ENCODE assay signal across 14 cellular contexts in the genomic region with DNA sequence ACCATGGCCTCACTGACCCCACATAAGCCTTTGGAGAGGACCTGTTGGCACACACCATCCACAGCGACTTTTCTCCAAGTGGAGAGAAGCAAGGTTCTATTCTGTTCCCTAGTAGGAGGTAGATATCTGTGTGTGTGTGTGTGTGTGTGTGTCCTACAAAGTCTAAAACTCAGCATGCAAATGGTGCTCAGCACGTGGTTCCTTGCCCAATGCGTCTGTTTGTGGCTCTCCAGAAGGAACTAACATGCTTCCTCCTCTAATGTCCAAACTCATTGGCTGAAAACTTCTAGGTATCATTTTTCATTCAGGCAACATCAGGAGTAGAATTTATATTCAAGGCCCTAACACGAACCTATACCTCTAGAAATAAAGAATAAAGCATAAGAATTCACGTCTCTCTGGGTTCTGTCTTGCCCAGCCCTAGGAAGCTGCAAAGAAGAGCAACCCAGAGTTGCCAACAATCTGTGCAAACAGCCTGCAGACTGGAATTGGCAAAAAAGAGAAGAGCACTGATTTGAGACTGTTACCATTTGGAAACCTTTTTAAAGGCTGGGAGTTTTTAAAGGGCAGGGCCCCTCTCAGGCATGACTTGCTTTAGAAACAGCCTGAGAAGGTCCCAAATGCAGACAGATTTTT. TPM values are rescaled to one million over a fixed set of nuclear protein-coding genes. Genes with fewer than 3 reads are reported as not detected.
DNase-seq lines count a peak whose midpoint lies in the region; ATAC-seq and TF ChIP-seq lines count a peak whose summit lies in the region.
"Had no signal": no experiment of that assay in that cellular context is flagged by ENCODE, and none has a peak within 500 bp of the region (broad histone marks: within the 10 kb centered on the region; RNA-seq: fewer than 3 reads in every experiment).

No MANE protein-coding gene starts in this region.

- TF ChIP-seq CTCF in RWPE1 (conservative IDR thresholded peaks at IDR 0.05; ENCODE audit: low read depth) (no peak), right atrium auricular region (IDR thresholded peaks at IDR 0.05) (no peak), lower leg skin (IDR thresholded peaks at IDR 0.05) (no peak)

- CTCF ChIA-PET in RWPE1 (lab: Yijun Ruan, JAX), result no interaction called here

- no peak overlapping the region for H3K4me3 Mint-ChIP-seq in activated CD4-positive, alpha-beta T cell treated with anti-CD3 and anti-CD28 coated beads, Interleukin-2, amount 10 ng/mL, durations not matched to agents 24 days and 14 days
- peak overlapping the region; percentile 32 for H3K4me3 Mint-ChIP-seq in stimulated activated memory B cell treated with anti-CD40 and anti-IgM and Interleukin-4, amounts not matched to agents 10 μg/mL and 1 μg/mL and 100 μg/mL, for 72 hours

- 42 to 47% methylated on average over 5 of the region's 5 CpGs for WGBS in lower leg skin, 2 donors

- H3K36me3 ChIP-seq in right atrium auricular region, result peaks cover 40% of the 10 kb centered on the region

- no peaks in the 10 kb centered on the region for H3K9me3 Mint-ChIP-seq in activated CD4-positive, alpha-beta T cell treated with anti-CD3 and anti-CD28 coated beads, Interleukin-2, amount 10 ng/mL, durations not matched to agents 24 days and 14 days
- no peaks in the 10 kb centered on the region for H3K9me3 Mint-ChIP-seq in stimulated activated memory B cell treated with anti-CD40 and anti-IgM and Interleukin-4, amounts not matched to agents 10 μg/mL and 1 μg/mL and 100 μg/mL, for 72 hours

- no peaks in the 10 kb centered on the region for H3K27me3 Mint-ChIP-seq in activated CD4-positive, alpha-beta T cell treated with anti-CD3 and anti-CD28 coated beads, Interleukin-2, amount 10 ng/mL, durations not matched to agents 24 days and 14 days
- H3K27me3 Mint-ChIP-seq in stimulated activated memory B cell treated with anti-CD40 and anti-IgM and Interleukin-4, amounts not matched to agents 10 μg/mL and 1 μg/mL and 100 μg/mL, for 72 hours, result no peaks in the 10 kb centered on the region

- H3K27me3 ChIP-seq in right atrium auricular region, result no peaks in the 10 kb centered on the region
- H3K27me3 ChIP-seq: tibial nerve had no signal

- H3K4me1 ChIP-seq in right atrium auricular region, result peaks cover 0 to 91% of the 10 kb centered on the region in 2 donors

- peak overlapping the region; percentile 51 for H3K27ac Mint-ChIP-seq in activated CD4-positive, alpha-beta T cell treated with anti-CD3 and anti-CD28 coated beads, Interleukin-2, amount 10 ng/mL, durations not matched to agents 24 days and 14 days
- H3K27ac Mint-ChIP-seq in stimulated activated memory B cell treated with anti-CD40 and anti-IgM and Interleukin-4, amounts not matched to agents 10 μg/mL and 1 μg/mL and 100 μg/mL, for 72 hours, result peak overlapping the region; percentile 75

- intact Hi-C loops in activated CD4-positive, alpha-beta T cell treated with anti-CD3 and anti-CD28 coated beads, Interleukin-2, amount 10 ng/mL, durations not matched to agents 24 days and 14 days (cut with micrococcal nuclease), result no loop called here
- intact Hi-C loops in lower leg skin (cut with DNase I; ENCODE audit: low total_unique reads), result no loop called here
- intact Hi-C loops in posterior vena cava (cut with DNase I), result no loop called here

- POLR2A ChIA-PET in RWPE1 (lab: Yijun Ruan, JAX; ENCODE audit: low non-redundant PET), result no interaction called here

- no peaks in the 10 kb centered on the region for H3K9me3 ChIP-seq in right atrium auricular region
- H3K9me3 ChIP-seq: tibial nerve had no signal

- DNase-seq in activated CD4-positive, alpha-beta T cell treated with anti-CD3 and anti-CD28 coated beads, Interleukin-2, amount 10 ng/mL, durations not matched to agents 24 days and 14 days, result no peak
- no peak for DNase-seq in activated CD4-positive, alpha-beta T cell treated with anti-CD3 and anti-CD28 coated beads, Interleukin-2, amount 50 U/mL, for 4 hours
- no peak for DNase-seq in RWPE1 (ENCODE audit: low spot score)
- no peak for DNase-seq in right atrium auricular region (ENCODE audit: low spot score)
- no peak for DNase-seq in lower leg skin (ENCODE audit: low spot score in 2 of 2)
- DNase-seq in posterior vena cava (ENCODE audit: low spot score), result no peak
- DNase-seq: activated CD4-positive, alpha-beta T cell treated with anti-CD3 and anti-CD28 coated beads, Interleukin-2, amount 50 U/mL, for 1 hour; NCI-H526 treated with DMSO at 0.1 percent for 48 hours had no signal

- peaks cover 61% of the 10 kb centered on the region for H3K36me3 Mint-ChIP-seq in activated CD4-positive, alpha-beta T cell treated with anti-CD3 and anti-CD28 coated beads, Interleukin-2, amount 10 ng/mL, durations not matched to agents 24 days and 14 days (ENCODE audit: low read depth)
- H3K36me3 Mint-ChIP-seq in stimulated activated memory B cell treated with anti-CD40 and anti-IgM and Interleukin-4, amounts not matched to agents 10 μg/mL and 1 μg/mL and 100 μg/mL, for 72 hours, result peaks cover 74% of the 10 kb centered on the region

- H3K27ac ChIP-seq in RWPE1 (peak overlapping the region; percentile 93), right atrium auricular region (peak overlapping the region; percentile 90 to 93)

- H3K4me3 ChIP-seq in right atrium auricular region, result no peak overlapping the region
- no peak overlapping the region for H3K4me3 ChIP-seq in lower leg skin (ENCODE audit: low read depth, poor library complexity, severe bottlenecking)
- H3K4me3 ChIP-seq: smooth muscle cell, tibial nerve had no signal

- ATAC-seq in stimulated activated memory B cell treated with anti-CD40 and anti-IgM and Interleukin-4, amounts not matched to agents 10 μg/mL and 1 μg/mL and 100 μg/mL, for 72 hours, result no peak
- no peak for ATAC-seq in GM21390 (IDR thresholded peaks at IDR 0.05; ENCODE audit: unreplicated experiment)
- ATAC-seq: HCT116 had no signal

- TF ChIP-seq POLR2A in lower leg skin (IDR thresholded peaks at IDR 0.05), result no peak

- peaks cover 43% of the 10 kb centered on the region for H3K4me1 Mint-ChIP-seq in activated CD4-positive, alpha-beta T cell treated with anti-CD3 and anti-CD28 coated beads, Interleukin-2, amount 10 ng/mL, durations not matched to agents 24 days and 14 days
- peaks cover 75% of the 10 kb centered on the region for H3K4me1 Mint-ChIP-seq in stimulated activated memory B cell treated with anti-CD40 and anti-IgM and Interleukin-4, amounts not matched to agents 10 μg/mL and 1 μg/mL and 100 μg/mL, for 72 hours

RNA-seq across cellular contexts. Expression of a gene that starts 25.5 kb away (rescaled TPM):
- total RNA-seq in activated CD4-positive, alpha-beta T cell treated with anti-CD3 and anti-CD28 coated beads, Interleukin-2, amount 10 ng/mL, durations not matched to agents 24 days and 14 days, result 57.4 and 61.0 TPM in 2 replicates
- total RNA-seq in right atrium auricular region (10 to 100 TPM in 1 of 2 donors, 1 to 10 TPM in 1; 8.2 to 10.6 TPM), lower leg skin (10 to 100 TPM in 3 of 4 donors, 1 to 10 TPM in 1; 8.1 to 13.0 (median 11.0) TPM), posterior vena cava (1 to 10 TPM; 9.1 to 9.7 TPM)

RNA-seq across cellular contexts. Expression of a gene that starts 29.4 kb away (rescaled TPM):
- 0.28 and 0.40 TPM in 2 replicates for total RNA-seq in activated CD4-positive, alpha-beta T cell treated with anti-CD3 and anti-CD28 coated beads, Interleukin-2, amount 10 ng/mL, durations not matched to agents 24 days and 14 days
- total RNA-seq in right atrium auricular region (not detected), lower leg skin (not detected), posterior vena cava (not detected)
- total RNA-seq: dermis microvascular lymphatic vessel endothelial cell, smooth muscle cell, tibial nerve had no signal
